23 cellular contexts compared by ENCODE assay signal in genomic region chr11:60927061-60927592, GRCh38. TPM values are rescaled to one million over a fixed set of nuclear protein-coding genes. Genes with fewer than 3 reads are reported as not detected.
A peak's percentile ranks its signal among the peaks of the same experiment; 100 is the strongest.
DNase-seq lines count a peak whose midpoint lies in the region; ATAC-seq and TF ChIP-seq lines count a peak whose summit lies in the region.
"Had no signal": no experiment of that assay in that cellular context is flagged by ENCODE, and none has a peak within 500 bp of the region (broad histone marks: within the 10 kb centered on the region; RNA-seq: fewer than 3 reads in every experiment).

No MANE protein-coding gene starts in this region.

- intact Hi-C loops in CD4-positive, alpha-beta T cell (cut with DNase I, micrococcal nuclease) = no loop called here

- POLR2A ChIA-PET in CD4-positive, alpha-beta T cell (lab: Charles Lee) = interaction anchor here (0.5 to 1.3 kb wide), 2 partner anchors 23 to 51 kb away, joined by 3 read pairs; no protein-coding TSS in a partner anchor
- POLR2A ChIA-PET in WTC11 (lab: Charles Lee) = no interaction called here

- H3K4me3 ChIP-seq in neural cell (ENCODE audit: low read length) (peak overlapping the region; percentile 82), mesenchymal stem cell (ENCODE audit: insufficient read depth in 1 of 2, low read depth in 1 of 2, low read length in 2 of 2) (no peak overlapping the region)
- H3K4me3 ChIP-seq: SJSA1 had no signal

- peaks cover 21% of the 10 kb centered on the region for H3K4me1 ChIP-seq in mesenchymal stem cell (ENCODE audit: control insufficient read depth, insufficient read depth, low read depth, low read length)

- no peak overlapping the region for H2AFZ ChIP-seq in neural cell (ENCODE audit: low read depth, low read length)
- H2AFZ ChIP-seq in mesenchymal stem cell (ENCODE audit: low read depth, low read length) = no peak overlapping the region

- H2BK5ac ChIP-seq in mesenchymal stem cell (ENCODE audit: low read depth, low read length, poor library complexity, severe bottlenecking) = no peak overlapping the region

- H3K27me3 ChIP-seq in CD4-positive, alpha-beta T cell (ENCODE audit: control insufficient read depth, insufficient read depth, low read length) = peaks cover 25% of the 10 kb centered on the region
- no peaks in the 10 kb centered on the region for H3K27me3 ChIP-seq in neural cell (ENCODE audit: insufficient read depth, low read depth, low read length)
- H3K27me3 ChIP-seq in mesenchymal stem cell (ENCODE audit: control insufficient read depth in 1 of 2, insufficient read depth in 1 of 2, low read length in 2 of 2) = peaks cover 0 to 12% of the 10 kb centered on the region in 2 experiments
- H3K27me3 ChIP-seq: SJSA1 had no signal

- peaks cover 5% of the 10 kb centered on the region for H3K4me1 Mint-ChIP-seq in CD4-positive, alpha-beta T cell (ENCODE audit: low read depth)
- H3K4me1 Mint-ChIP-seq in WTC11 = peaks cover 20% of the 10 kb centered on the region
- H3K4me1 Mint-ChIP-seq in stimulated activated memory B cell treated with anti-CD40 and anti-IgM and Interleukin-4, amounts not matched to agents 10 μg/mL and 1 μg/mL and 100 μg/mL, for 72 hours = peaks cover 72% of the 10 kb centered on the region

- ATAC-seq in CD4-positive, alpha-beta T cell (ENCODE audit: poor library complexity) = no peak
- no peak for ATAC-seq in WTC11
- ATAC-seq in stimulated activated memory B cell treated with anti-CD40 and anti-IgM and Interleukin-4, amounts not matched to agents 10 μg/mL and 1 μg/mL and 100 μg/mL, for 72 hours = no peak
- no peak for ATAC-seq in GM19452 (IDR thresholded peaks at IDR 0.05; ENCODE audit: unreplicated experiment)
- ATAC-seq in GM18505 (IDR thresholded peaks at IDR 0.05; ENCODE audit: unreplicated experiment) = no peak
- ATAC-seq in HG03108 (IDR thresholded peaks at IDR 0.05; ENCODE audit: unreplicated experiment) = no peak
- ATAC-seq: HepG2 had no signal

- no peak for TF ChIP-seq RAD21 in neural cell (conservative IDR thresholded peaks at IDR 0.05)

- no peak overlapping the region for H3K27ac Mint-ChIP-seq in CD4-positive, alpha-beta T cell
- no peak overlapping the region for H3K27ac Mint-ChIP-seq in WTC11
- H3K27ac Mint-ChIP-seq in stimulated activated memory B cell treated with anti-CD40 and anti-IgM and Interleukin-4, amounts not matched to agents 10 μg/mL and 1 μg/mL and 100 μg/mL, for 72 hours = peak overlapping the region; percentile 76
- H3K27ac Mint-ChIP-seq: H9 had no signal

- H4K20me1 ChIP-seq in neural cell (ENCODE audit: insufficient read depth) = peaks cover 6% of the 10 kb centered on the region

- no peaks in the 10 kb centered on the region for H3K9me3 Mint-ChIP-seq in CD4-positive, alpha-beta T cell
- H3K9me3 Mint-ChIP-seq in WTC11 = no peaks in the 10 kb centered on the region
- H3K9me3 Mint-ChIP-seq in stimulated activated memory B cell treated with anti-CD40 and anti-IgM and Interleukin-4, amounts not matched to agents 10 μg/mL and 1 μg/mL and 100 μg/mL, for 72 hours = no peaks in the 10 kb centered on the region
- H3K9me3 Mint-ChIP-seq: H9 had no signal

- H3K9me3 ChIP-seq in CD4-positive, alpha-beta T cell (ENCODE audit: control insufficient read depth, low read length) = no peaks in the 10 kb centered on the region
- no peaks in the 10 kb centered on the region for H3K9me3 ChIP-seq in neural cell (ENCODE audit: low read length)
- H3K9me3 ChIP-seq in mesenchymal stem cell (ENCODE audit: control insufficient read depth, low read length) = no peaks in the 10 kb centered on the region
- H3K9me3 ChIP-seq: SJSA1 had no signal

- peaks cover 15% of the 10 kb centered on the region for H3K36me3 Mint-ChIP-seq in CD4-positive, alpha-beta T cell (ENCODE audit: low read depth)
- peaks cover 20% of the 10 kb centered on the region for H3K36me3 Mint-ChIP-seq in WTC11
- peaks cover 12% of the 10 kb centered on the region for H3K36me3 Mint-ChIP-seq in stimulated activated memory B cell treated with anti-CD40 and anti-IgM and Interleukin-4, amounts not matched to agents 10 μg/mL and 1 μg/mL and 100 μg/mL, for 72 hours

- H3K79me1 ChIP-seq in mesenchymal stem cell (replicated peaks; ENCODE audit: low read length, poor library complexity, severe bottlenecking) = peaks cover 22% of the 10 kb centered on the region

- WGBS in mesenchymal stem cell = 98% methylated on average over 8 of the region's 8 CpGs

- H3K4me2 ChIP-seq in neural cell (ENCODE audit: low read length) (no peak overlapping the region), mesenchymal stem cell (ENCODE audit: low read length, poor library complexity, severe bottlenecking) (no peak overlapping the region)

- H3K4me3 Mint-ChIP-seq in CD4-positive, alpha-beta T cell = peak overlapping the region; percentile 45
- H3K4me3 Mint-ChIP-seq in WTC11 = peak overlapping the region; percentile 4; the same call in 1 of the 2 replicates
- H3K4me3 Mint-ChIP-seq in stimulated activated memory B cell treated with anti-CD40 and anti-IgM and Interleukin-4, amounts not matched to agents 10 μg/mL and 1 μg/mL and 100 μg/mL, for 72 hours = no peak overlapping the region
- H3K4me3 Mint-ChIP-seq: H9 had no signal

- no peak overlapping the region for H2BK12ac ChIP-seq in mesenchymal stem cell (ENCODE audit: low read length in 2 of 2)

- no peak overlapping the region for H2BK120ac ChIP-seq in mesenchymal stem cell (ENCODE audit: low read depth, low read length)

- no peak for DNase-seq in CD4-positive, alpha-beta T cell
- DNase-seq in WTC11 (ENCODE audit: low spot score) (no peak), mesenchymal stem cell (no peak)
- DNase-seq: Calu3, H9, Karpas-422, NCI-H1092, NCI-H1417 treated with DMSO at 0.1 percent for 48 hours, NCI-H187, NCI-H2081 treated with DMSO at 0.1 percent for 48 hours, NCI-H2171, NCI-H226, NCI-H510A had no signal

- H4K8ac ChIP-seq in mesenchymal stem cell (ENCODE audit: low read length) = no peak overlapping the region

- H2AK5ac ChIP-seq in mesenchymal stem cell (ENCODE audit: low read length, severe bottlenecking) = no peak overlapping the region

- H3K14ac ChIP-seq in mesenchymal stem cell (ENCODE audit: low read length in 2 of 2) = no peak overlapping the region

- no peak for TF ChIP-seq CTCF in CD4-positive, alpha-beta T cell (IDR thresholded peaks at IDR 0.05)
- no peak for TF ChIP-seq CTCF in WTC11 (IDR thresholded peaks at IDR 0.05)
- no peak for TF ChIP-seq CTCF in neural cell (IDR thresholded peaks at IDR 0.05; ENCODE audit: poor library complexity, severe bottlenecking)

- H3F3A ChIP-seq in neural cell (ENCODE audit: insufficient read depth, low read length, poor library complexity, severe bottlenecking) = no peaks in the 10 kb centered on the region

- TF ChIP-seq POLR2A in GM18505 (IDR thresholded peaks at IDR 0.05; ENCODE audit: borderline replicate concordance, extremely low read depth, insufficient read depth, insufficient read length) = no peak

- no peaks in the 10 kb centered on the region for H3K9me2 ChIP-seq in neural cell (ENCODE audit: insufficient read depth, low read length)

- no peak overlapping the region for H3K27ac ChIP-seq in CD4-positive, alpha-beta T cell (ENCODE audit: low read depth, low read length)
- H3K27ac ChIP-seq in neural cell (ENCODE audit: low read length) (no peak overlapping the region), mesenchymal stem cell (ENCODE audit: low read length, poor library complexity, severe bottlenecking) (no peak overlapping the region)
- H3K27ac ChIP-seq: SJSA1 had no signal

- H3K18ac ChIP-seq in mesenchymal stem cell (ENCODE audit: low read depth in 1 of 2, low read length in 2 of 2) = no peak overlapping the region

- peaks cover 29% of the 10 kb centered on the region for H3K27me3 Mint-ChIP-seq in CD4-positive, alpha-beta T cell
- H3K27me3 Mint-ChIP-seq in WTC11 (ENCODE audit: low read depth) = no peaks in the 10 kb centered on the region; the same call in 1 of the 2 replicates
- H3K27me3 Mint-ChIP-seq in stimulated activated memory B cell treated with anti-CD40 and anti-IgM and Interleukin-4, amounts not matched to agents 10 μg/mL and 1 μg/mL and 100 μg/mL, for 72 hours = no peaks in the 10 kb centered on the region

- no peaks in the 10 kb centered on the region for H3K36me3 ChIP-seq in neural cell (ENCODE audit: insufficient read depth, low read length)
- peaks cover 10 to 63% of the 10 kb centered on the region in 2 experiments for H3K36me3 ChIP-seq in mesenchymal stem cell (ENCODE audit: control insufficient read depth in 1 of 2, insufficient read depth in 2 of 2, low read depth in 1 of 2, low read length in 2 of 2)

- no peak overlapping the region for H4K91ac ChIP-seq in mesenchymal stem cell (ENCODE audit: low read length)

- peaks cover 36% of the 10 kb centered on the region for H3K79me2 ChIP-seq in neural cell (replicated peaks; ENCODE audit: insufficient read depth, low read length)

- H3K23ac ChIP-seq in mesenchymal stem cell (ENCODE audit: low read length in 2 of 2) = no peak overlapping the region

- H3K4ac ChIP-seq in mesenchymal stem cell (ENCODE audit: low read depth in 1 of 2, low read length in 2 of 2) = no peak overlapping the region

- TF ChIP-seq EP300 in neural cell (conservative IDR thresholded peaks at IDR 0.05; ENCODE audit: poor library complexity, severe bottlenecking) = no peak

- no peak overlapping the region for H2BK15ac ChIP-seq in mesenchymal stem cell (ENCODE audit: low read depth, poor library complexity, severe bottlenecking)

- H3K9ac ChIP-seq in neural cell (ENCODE audit: low read length) (no peak overlapping the region), mesenchymal stem cell (ENCODE audit: low read length) (no peak overlapping the region)

- CTCF ChIA-PET in CD4-positive, alpha-beta T cell (lab: Charles Lee) = interaction anchor here (0.7 to 1.0 kb wide), 2 partner anchors 11 to 44 kb away, joined by 3 read pairs; partner anchors contain the start of gene CD6
- CTCF ChIA-PET in WTC11 (lab: Charles Lee) = interaction anchor here (2.0 kb wide), 1 partner anchor 12 kb away, joined by 4 read pairs; no protein-coding TSS in a partner anchor

RNA-seq across cellular contexts. Expression of gene TMEM132A, which starts 2.9 kb away (rescaled TPM):
- not detected for total RNA-seq in CD4-positive, alpha-beta T cell
- 110 to 114 TPM (median 114 TPM) in 3 replicates for total RNA-seq in WTC11 (2021)
- 215 and 280 TPM in 2 replicates for polyA plus RNA-seq in neural cell
- 233 and 274 TPM in 2 replicates for polyA minus RNA-seq in neural cell
- 84.4 TPM for polyA plus RNA-seq in mesenchymal stem cell (2013, experiment 1 of 2)
- 86.4 TPM for polyA plus RNA-seq in mesenchymal stem cell (2013, experiment 2 of 2)

RNA-seq across cellular contexts. Expression of gene TMEM109, which starts 13.2 kb away (rescaled TPM):
- total RNA-seq in CD4-positive, alpha-beta T cell = 10 to 100 TPM; 27.8 to 32.9 TPM
- 24.1 to 26.8 TPM (median 25.1 TPM) in 3 replicates for total RNA-seq in WTC11 (2021)
- 1.8 and 4.6 TPM in 2 replicates for polyA plus RNA-seq in neural cell
- 7.6 and 7.8 TPM in 2 replicates for polyA minus RNA-seq in neural cell
- polyA plus RNA-seq in mesenchymal stem cell (2013, experiment 1 of 2) = 107 TPM
- 104 TPM for polyA plus RNA-seq in mesenchymal stem cell (2013, experiment 2 of 2)

RNA-seq across cellular contexts. Expression of gene PRPF19, which starts 20.7 kb away (rescaled TPM):
- 10 to 100 TPM; 63.2 to 67.3 TPM for total RNA-seq in CD4-positive, alpha-beta T cell
- total RNA-seq in WTC11 (2021) = 103 to 116 TPM (median 105 TPM) in 3 replicates
- polyA plus RNA-seq in neural cell = 71.3 and 99.4 TPM in 2 replicates
- 64.0 and 65.2 TPM in 2 replicates for polyA minus RNA-seq in neural cell
- polyA plus RNA-seq in mesenchymal stem cell (2013, experiment 1 of 2) = 46.6 TPM
- 47.0 TPM for polyA plus RNA-seq in mesenchymal stem cell (2013, experiment 2 of 2)

RNA-seq across cellular contexts. Expression of gene SLC15A3, which starts 24.8 kb away (rescaled TPM):
- total RNA-seq in CD4-positive, alpha-beta T cell = 10 to 100 TPM; 10.5 to 11.9 TPM
- 10.2 to 12.1 TPM (median 11.5 TPM) in 3 replicates for total RNA-seq in WTC11 (2021)
- polyA plus RNA-seq in neural cell = not detected in 2 replicates
- not detected in 2 replicates for polyA minus RNA-seq in neural cell
- 40.1 TPM for polyA plus RNA-seq in mesenchymal stem cell (2013, experiment 1 of 2)
- 32.4 TPM for polyA plus RNA-seq in mesenchymal stem cell (2013, experiment 2 of 2)
- total RNA-seq: A673, G401 had no signal

RNA-seq across cellular contexts. Expression of gene CD6, which starts 44.4 kb away (rescaled TPM):
- 100 to 1,000 TPM; 814 to 827 TPM for total RNA-seq in CD4-positive, alpha-beta T cell
- 0.53 to 1.0 TPM (median 0.73 TPM) in 3 replicates for total RNA-seq in WTC11 (2021)
- not detected in 2 replicates for polyA plus RNA-seq in neural cell
- polyA minus RNA-seq in neural cell = not detected in 2 replicates
- not detected for polyA plus RNA-seq in mesenchymal stem cell (2013, experiment 1 of 2)
- polyA plus RNA-seq in mesenchymal stem cell (2013, experiment 2 of 2) = not detected
- total RNA-seq: A673, G401, H9, HepG2, HT1080 had no signal
- polyA plus RNA-seq: HepG2 had no signal

Comparison
In these comparisons a context has a peak if more than half of its experiments do, and no peak if none do; other contexts are left out.
1. RNA of gene TMEM132A, which starts 2.9 kb away (total RNA-seq): 110 to 114 TPM in WTC11; not detected in CD4-positive, alpha-beta T cell; every median in the first group is over 100 times any median in the second.